In genomic region chr17:42116705-42117396, GRCh38 we compare ENCODE assay signal across 8 cellular contexts. TPM values are rescaled to one million over a fixed set of nuclear protein-coding genes. Genes with fewer than 3 reads are reported as not detected.
DNase-seq lines count a peak whose midpoint lies in the region; ATAC-seq and TF ChIP-seq lines count a peak whose summit lies in the region.

No MANE protein-coding gene starts in this region.

- peaks cover 24 to 36% of the 10 kb centered on the region in 2 donors for H3K4me1 ChIP-seq in adrenal gland (replicated peaks in 1 of 2)

- peak overlapping the region; percentile 72 for H3K27ac Mint-ChIP-seq in T-helper 17 cell

- H3K4me3 Mint-ChIP-seq in T-helper 17 cell, result no peak overlapping the region

- peaks cover 0 to 22% of the 10 kb centered on the region in 2 donors for H3K36me3 ChIP-seq in adrenal gland (replicated peaks in 1 of 2)

- ATAC-seq in T-helper 17 cell, result peak; percentile 48
- peak; percentile 4 to 38 for ATAC-seq in left cardiac atrium
- no peak for ATAC-seq in GM19397 (IDR thresholded peaks at IDR 0.05; ENCODE audit: unreplicated experiment)
- ATAC-seq in GM18861 (IDR thresholded peaks at IDR 0.05; ENCODE audit: unreplicated experiment), result no peak

- H3K4me1 Mint-ChIP-seq in T-helper 17 cell, result peaks cover 25% of the 10 kb centered on the region

- H3K36me3 Mint-ChIP-seq in T-helper 17 cell (ENCODE audit: low read depth), result no peaks in the 10 kb centered on the region

- peak overlapping the region in 3 of 5 donors; percentile 72 to 76 (median 76) for H3K27ac ChIP-seq in adrenal gland

- no peaks in the 10 kb centered on the region for H3K27me3 ChIP-seq in adrenal gland

- TF ChIP-seq CTCF in GM12874 (IDR thresholded peaks at IDR 0.05; ENCODE audit: insufficient read depth, low read depth, low read length) (peak; percentile 82), adrenal gland (IDR thresholded peaks at IDR 0.05) (peak; percentile 74 to 91 (median 88)), retinal pigment epithelial cell (conservative IDR thresholded peaks at IDR 0.05; ENCODE audit: low read depth, low read length) (peak; percentile 84)

- no peaks in the 10 kb centered on the region for H3K27me3 Mint-ChIP-seq in T-helper 17 cell

- DNase-seq in NCI-H187 (lab: John Stamatoyannopoulos, UW) (peak; percentile 25 to 50), T-helper 17 cell (peak; percentile 58 to 82 (median 68)), adrenal gland (peak; percentile 83 to 97 (median 92)), left cardiac atrium (peak; percentile 83), retinal pigment epithelial cell (ENCODE audit: low read depth) (no peak)

- H3K9me3 ChIP-seq in T-helper 17 cell (ENCODE audit: control insufficient read depth, low read length, poor library complexity, severe bottlenecking) (no peaks in the 10 kb centered on the region), adrenal gland (replicated peaks in 1 of 3) (no peaks in the 10 kb centered on the region)

- WGBS in adrenal gland, 4 donors, result 16 to 25% (median 22%) methylated on average over 15 to 18 of the region's 18 CpGs

- TF ChIP-seq POLR2A in adrenal gland (IDR thresholded peaks at IDR 0.05), result no peak

- intact Hi-C loops in adrenal gland (cut with DNase I) (loop anchor here in 1 of 2 donors (5.0 kb wide), 2 partner anchors 65 to 90 kb away; partner anchors contain the start of gene KCNH4), left cardiac atrium (cut with DNase I) (loop anchor here (1.0 to 5.0 kb wide), 6 partner anchors 50 to 155 kb away; partner anchors contain the start of gene KCNH4 (in 1 of the 2))

- no peak overlapping the region for H3K4me3 ChIP-seq in adrenal gland
- H3K4me3 ChIP-seq in retinal pigment epithelial cell (ENCODE audit: low read length), result no peak overlapping the region

RNA-seq across cellular contexts. Expression of gene KAT2A, which starts 4.3 kb away (rescaled TPM):
- 10 to 100 TPM; 33.3 to 35.5 TPM for total RNA-seq in T-helper 17 cell
- 100 to 1,000 TPM in 1 of 8 donors, 10 to 100 TPM in 7; 16.0 to 136 (median 57.3) TPM for total RNA-seq in adrenal gland
- polyA plus RNA-seq in adrenal gland, result 100 to 1,000 TPM in 2 of 3 donors, 10 to 100 TPM in 1; 23.7 to 671 (median 386) TPM
- 10 to 100 TPM; 19.8 to 23.4 TPM for total RNA-seq in left cardiac atrium

RNA-seq across cellular contexts. Expression of gene DHX58, which starts 4.3 kb away (rescaled TPM):
- 10 to 100 TPM; 16.9 to 24.0 TPM for total RNA-seq in T-helper 17 cell
- 10 to 100 TPM; 17.9 to 40.8 (median 31.9) TPM for total RNA-seq in adrenal gland
- polyA plus RNA-seq in adrenal gland, result 100 to 1,000 TPM in 1 of 3 donors, 10 to 100 TPM in 2; 16.3 to 117 (median 88.0) TPM
- total RNA-seq in left cardiac atrium, result 1 to 10 TPM; 6.4 to 6.7 TPM

RNA-seq across cellular contexts. Expression of gene HSPB9, which starts 5.8 kb away (rescaled TPM):
- total RNA-seq in T-helper 17 cell (not detected), adrenal gland (under 1 TPM in 4 of 8 donors, not detected in 4; 0.14 to 0.27 (median 0.17) TPM), left cardiac atrium (under 1 TPM in 1 of 2 donors, not detected in 1; 0.24 TPM)
- under 1 TPM in 2 of 3 donors, not detected in 1; 0.20 to 0.72 TPM for polyA plus RNA-seq in adrenal gland

RNA-seq across cellular contexts. Expression of gene ZNF385C, which starts 18.6 kb away (rescaled TPM):
- total RNA-seq in T-helper 17 cell, result under 1 TPM; 0.16 to 0.20 TPM
- under 1 TPM in 2 of 8 donors, not detected in 6; 0.07 to 0.11 TPM for total RNA-seq in adrenal gland
- polyA plus RNA-seq in adrenal gland, result under 1 TPM; 0.11 to 0.16 (median 0.13) TPM
- total RNA-seq in left cardiac atrium, result under 1 TPM; 0.13 to 0.27 TPM

RNA-seq across cellular contexts. Expression of gene RAB5C, which starts 37.9 kb away (rescaled TPM):
- total RNA-seq in T-helper 17 cell (10 to 100 TPM; 74.3 to 97.9 TPM), adrenal gland (100 to 1,000 TPM; 126 to 216 (median 163) TPM), left cardiac atrium (10 to 100 TPM; 68.2 to 72.6 TPM)
- 100 to 1,000 TPM in 2 of 3 donors, 10 to 100 TPM in 1; 55.8 to 206 (median 115) TPM for polyA plus RNA-seq in adrenal gland

Comparison
In these comparisons a context has a peak if more than half of its experiments do, and no peak if none do; other contexts are left out.
1. ATAC-seq: peak in T-helper 17 cell (single experiment) and left cardiac atrium (2 of 2); none in GM19397 (single experiment) and GM18861 (single experiment).
2. Peak in every context shown above with its lines, with median percentiles within 50 percentile points of each other: CTCF ChIP-seq.